ENCODE assay signal across 7 cellular contexts in genomic region chr12:58920102-58920955, GRCh38. TPM values are rescaled to one million over a fixed set of nuclear protein-coding genes. Genes with fewer than 3 reads are reported as not detected.
A peak's percentile ranks its signal among the peaks of the same experiment; 100 is the strongest.
DNase-seq lines count a peak whose midpoint lies in the region; ATAC-seq, FAIRE-seq and TF ChIP-seq lines count a peak whose summit lies in the region.

Gene LRIG3 (minus strand): TSS chr12:58920504. CDS start chr12:58920235, 269 bp downstream.

- TF ChIP-seq RAD21 in HepG2 (CRISPR knock-in tag; IDR thresholded peaks at IDR 0.05) = peak; percentile 31

- no peaks in the 10 kb centered on the region for H3K27me3 ChIP-seq in HepG2 (ENCODE audit: control insufficient read depth in 1 of 2, insufficient read depth in 2 of 2, low read length in 2 of 2)

- H4K20me1 ChIP-seq in HepG2 (ENCODE audit: insufficient read depth, low read length) = no peaks in the 10 kb centered on the region

- H3K27ac ChIP-seq in SK-N-MC (peak within 1 kb of the TSS; percentile 98), HepG2 (ENCODE audit: extremely low read length, insufficient read depth, low read length) (peak within 1 kb of the TSS; percentile 94)

- no peak within 1 kb of the TSS for H3K27ac Mint-ChIP-seq in stimulated activated naive CD8-positive, alpha-beta T cell treated with anti-CD3 and anti-CD28 coated beads, Interleukin-15, Interleukin-2, amounts not matched to agents 100 ng/mL and 50 ng/mL, for 24 hours

- no peaks in the 10 kb centered on the region for H3K9me3 Mint-ChIP-seq in stimulated activated naive CD8-positive, alpha-beta T cell treated with anti-CD3 and anti-CD28 coated beads, Interleukin-15, Interleukin-2, amounts not matched to agents 100 ng/mL and 50 ng/mL, for 24 hours

- H3K4me3 ChIP-seq in GM12875 (ENCODE audit: low read depth, low read length) (peak within 1 kb of the TSS; percentile 76), SK-N-MC (peak within 1 kb of the TSS; percentile 95), HepG2 (replicated peaks in 1 of 3; ENCODE audit: insufficient read depth in 1 of 3, low read depth in 2 of 3, low read length in 3 of 3) (peak within 1 kb of the TSS; percentile 80 to 95 (median 92))

- H3K9me3 ChIP-seq in SK-N-MC (ENCODE audit: low read depth, low read length) (no peaks in the 10 kb centered on the region), HepG2 (ENCODE audit: low read length) (no peaks in the 10 kb centered on the region)

- peak within 1 kb of the TSS; percentile 69 for H3K4me3 Mint-ChIP-seq in stimulated activated naive CD8-positive, alpha-beta T cell treated with anti-CD3 and anti-CD28 coated beads, Interleukin-15, Interleukin-2, amounts not matched to agents 100 ng/mL and 50 ng/mL, for 24 hours

- H3K27me3 Mint-ChIP-seq in stimulated activated naive CD8-positive, alpha-beta T cell treated with anti-CD3 and anti-CD28 coated beads, Interleukin-15, Interleukin-2, amounts not matched to agents 100 ng/mL and 50 ng/mL, for 24 hours = peaks cover 50% of the 10 kb centered on the region

- peak; percentile 80 for DNase-seq in HuH-7.5 (ENCODE audit: low spot score)
- no peak for DNase-seq in SK-N-MC (ENCODE audit: low read depth, low spot score)
- DNase-seq in ecto neural progenitor cell (ENCODE audit: low spot score) = peak; percentile 94
- peak; percentile 76 for DNase-seq in HepG2 (ENCODE audit: low spot score)

- TF ChIP-seq POLR2A in HepG2 (IDR thresholded peaks at IDR 0.05; ENCODE audit: insufficient read depth in 1 of 2, low read depth in 2 of 2, low read length in 2 of 2) = peak; percentile 60 to 62; a peak in 3 of 4 replicates

- H3K9ac ChIP-seq in SK-N-MC (ENCODE audit: insufficient read length) (peak within 1 kb of the TSS; percentile 90), HepG2 (ENCODE audit: insufficient read depth, low read depth, low read length) (peak within 1 kb of the TSS; percentile 80)

- H3K4me2 ChIP-seq in HepG2 (ENCODE audit: low read depth, low read length) = peak within 1 kb of the TSS; percentile 96

- H2AFZ ChIP-seq in HepG2 (ENCODE audit: low read length) = peak within 1 kb of the TSS; percentile 88

- no peak for FAIRE-seq in HepG2 (lab: Jason Lieb, UNC)

- 0% methylated on average over 23 of the region's 80 CpGs for WGBS in HepG2 (ENCODE audit: low lambda C conversion rate)

- intact Hi-C loops in HepG2 (cut with micrococcal nuclease; ENCODE audit: unreplicated experiment) = loop anchor here (2.0 to 10.0 kb wide), 3 partner anchors 103 to 236 kb away; no protein-coding TSS in a partner anchor

- H3K36me3 Mint-ChIP-seq in stimulated activated naive CD8-positive, alpha-beta T cell treated with anti-CD3 and anti-CD28 coated beads, Interleukin-15, Interleukin-2, amounts not matched to agents 100 ng/mL and 50 ng/mL, for 24 hours (ENCODE audit: low read depth) = no peaks in the 10 kb centered on the region

- TF ChIP-seq CTCF in GM12875 (IDR thresholded peaks at IDR 0.05; ENCODE audit: borderline replicate concordance, insufficient read depth, low read depth, low read length) = peak; percentile 38; the same call in 1 of the 2 replicates
- peak; percentile 31; the same call in 1 of the 2 replicates for TF ChIP-seq CTCF in HepG2 (CRISPR knock-in tag; IDR thresholded peaks at IDR 0.05)

- ATAC-seq in GM21825 (IDR thresholded peaks at IDR 0.05; ENCODE audit: unreplicated experiment) (peak; percentile 90), HepG2 (peak; percentile 92)

- no peak; a peak in 1 of 4 replicates for TF ChIP-seq EP300 in HepG2 (IDR thresholded peaks at IDR 0.05; ENCODE audit: low read depth in 2 of 2, low read length in 2 of 2)
- no peak for TF ChIP-seq EP300 in HepG2 (CRISPR knock-in tag; IDR thresholded peaks at IDR 0.05; ENCODE audit: borderline replicate concordance)

- CTCF ChIA-PET in HepG2 (lab: Yijun Ruan, JAX; ENCODE audit: low intra/inter-chr PET ratio, low total read pairs) = no interaction called here

- peaks cover 36% of the 10 kb centered on the region for H3K79me2 ChIP-seq in HepG2 (ENCODE audit: insufficient read depth, low read length)

- BruUV-seq in HepG2 (replicated peaks; lab: Mats Ljungman, UMichigan) = no TSS peak

- H3K36me3 ChIP-seq in SK-N-MC (ENCODE audit: insufficient read depth, low read length) (no peaks in the 10 kb centered on the region), HepG2 (replicated peaks in 1 of 2; ENCODE audit: control insufficient read depth in 1 of 2, insufficient read depth in 2 of 2, low read length in 2 of 2) (no peaks in the 10 kb centered on the region)

- peaks cover 6% of the 10 kb centered on the region for H3K4me1 Mint-ChIP-seq in stimulated activated naive CD8-positive, alpha-beta T cell treated with anti-CD3 and anti-CD28 coated beads, Interleukin-15, Interleukin-2, amounts not matched to agents 100 ng/mL and 50 ng/mL, for 24 hours (ENCODE audit: low read depth)

- in situ Hi-C loops in HepG2 (cut with HindIII; ENCODE audit: extremely low pct_ligation_motif_present, low pct_unique_long_range_greater_than_20kb) = no loop called here

- peaks cover 42% of the 10 kb centered on the region for H3K4me1 ChIP-seq in HepG2 (ENCODE audit: insufficient read depth, low read length)

- POLR2A ChIA-PET in HepG2 (lab: Yijun Ruan, JAX) = interaction anchor here (0.9 to 1.6 kb wide), 2 partner anchors 8 to 154 kb away, joined by 3 read pairs; no protein-coding TSS in a partner anchor

TF ChIP-seq in HepG2, 621 proteins besides CTCF, POLR2A, EP300 and RAD21 (continues in another document):
- 0 out of 2 replicates have a peak, but pooled peaks have one; percentile 64 for TF ChIP-seq ZNF607 (CRISPR knock-in tag; IDR thresholded peaks at IDR 0.05; ENCODE audit: borderline replicate concordance)
- peak; percentile 69; the same call in 1 of the 2 replicates for TF ChIP-seq YEATS2 (CRISPR knock-in tag; IDR thresholded peaks at IDR 0.05; ENCODE audit: borderline replicate concordance)
- peak; percentile 55 for TF ChIP-seq TAF1 (CRISPR knock-in tag; IDR thresholded peaks at IDR 0.05)
- peak; percentile 50; the same call in 1 of the 2 replicates for TF ChIP-seq ZNF768 (CRISPR knock-in tag; IDR thresholded peaks at IDR 0.05)
- TF ChIP-seq ARID2 (CRISPR knock-in tag; IDR thresholded peaks at IDR 0.05; ENCODE audit: borderline replicate concordance) = peak; percentile 69; the same call in 1 of the 2 replicates
- peak; percentile 75 for TF ChIP-seq MYC (CRISPR knock-in tag; IDR thresholded peaks at IDR 0.05; ENCODE audit: borderline replicate concordance)
- peak; percentile 31 for TF ChIP-seq ZNF317 (CRISPR knock-in tag; IDR thresholded peaks at IDR 0.05)
- 0 out of 2 replicates have a peak, but pooled peaks have one; percentile 18 for TF ChIP-seq ZNF350 (CRISPR knock-in tag; IDR thresholded peaks at IDR 0.05; ENCODE audit: borderline replicate concordance, low read depth)
- TF ChIP-seq ARNT2 (CRISPR knock-in tag; IDR thresholded peaks at IDR 0.05; ENCODE audit: low read depth) = peak; percentile 85
- peak; percentile 60 for TF ChIP-seq HOXA3 (CRISPR knock-in tag; IDR thresholded peaks at IDR 0.05)
- peak; percentile 52; the same call in 1 of the 2 replicates for TF ChIP-seq ZBTB7B (CRISPR knock-in tag; IDR thresholded peaks at IDR 0.05)
- TF ChIP-seq ARHGAP35 (CRISPR knock-in tag; IDR thresholded peaks at IDR 0.05; ENCODE audit: borderline replicate concordance) = peak; percentile 61; the same call in 1 of the 2 replicates
- no peak for TF ChIP-seq THYN1 (CRISPR knock-in tag; IDR thresholded peaks at IDR 0.05; ENCODE audit: borderline replicate concordance, low read depth)
- TF ChIP-seq TCF7 (IDR thresholded peaks at IDR 0.05; ENCODE audit: low read depth) = 0 out of 2 replicates have a peak, but pooled peaks have one; percentile 18
- TF ChIP-seq ZNF10 (CRISPR knock-in tag; IDR thresholded peaks at IDR 0.05; ENCODE audit: borderline replicate concordance, low read depth) = no peak
- peak; percentile 69; the same call in 1 of the 2 replicates for TF ChIP-seq ZNF879 (CRISPR knock-in tag; IDR thresholded peaks at IDR 0.05)
- TF ChIP-seq SNAPC5 (CRISPR knock-in tag; IDR thresholded peaks at IDR 0.05; ENCODE audit: borderline replicate concordance) = peak; percentile 73; the same call in 1 of the 2 replicates
- TF ChIP-seq BCL6 (CRISPR knock-in tag; IDR thresholded peaks at IDR 0.05) = peak; percentile 22; the same call in 1 of the 2 replicates

RNA-seq across cellular contexts. Expression of gene LRIG3, which starts in this region (rescaled TPM):
- 9.9 and 17.4 TPM in 2 replicates for total RNA-seq in HepG2 (2016; rRNA removed; fragmentation: Illumina TruSeq; extraction: Trizol)
- total RNA-seq in HepG2 (2016; cell fraction: cytosol; rRNA removed; fragmentation: Illumina TruSeq; extraction: Trizol; ENCODE audit: low read depth) = 2.5 and 3.0 TPM in 2 replicates
- 9.0 and 13.5 TPM in 2 replicates for total RNA-seq in HepG2 (2016; cell fraction: insoluble cytoplasmic fraction; rRNA removed; fragmentation: Illumina TruSeq; extraction: Trizol)
- 5.6 and 5.9 TPM in 2 replicates for total RNA-seq in HepG2 (2016; cell fraction: membrane; rRNA removed; fragmentation: Illumina TruSeq; extraction: Trizol)
- 29.0 and 31.5 TPM in 2 replicates for total RNA-seq in HepG2 (2016; cell fraction: nucleus; rRNA removed; fragmentation: Illumina TruSeq; extraction: Trizol)
- polyA plus RNA-seq in HepG2 (2011; rRNA removed) = 7.7 TPM in 2 replicates
- 5.6 and 6.5 TPM in 2 replicates for polyA plus RNA-seq in HepG2 (2011; cell fraction: cytosol; rRNA removed)
- 6.5 and 6.7 TPM in 2 replicates for polyA plus RNA-seq in HepG2 (2011; cell fraction: nucleus; rRNA removed)
- polyA plus RNA-seq in HepG2 (2012) = 7.2 and 7.6 TPM in 2 replicates
- 0.49 and 0.58 TPM in 2 replicates for polyA plus RNA-seq in HepG2 (2016; cell fraction: cytosol; fragmentation: Illumina TruSeq; extraction: Trizol; ENCODE audit: low read depth)
- polyA plus RNA-seq in HepG2 (2016; cell fraction: insoluble cytoplasmic fraction; fragmentation: Illumina TruSeq; extraction: Trizol; ENCODE audit: low read depth) = 4.9 and 6.3 TPM in 2 replicates
- polyA plus RNA-seq in HepG2 (2016; cell fraction: membrane; fragmentation: Illumina TruSeq; extraction: Trizol; ENCODE audit: low read depth) = 0.96 and 1.0 TPM in 2 replicates
- polyA plus RNA-seq in HepG2 (2016; cell fraction: nucleus; fragmentation: Illumina TruSeq; extraction: Trizol; ENCODE audit: insufficient read depth, low read depth) = 10.9 and 12.4 TPM in 2 replicates
- 16.2 and 25.7 TPM in 2 replicates for polyA minus RNA-seq in HepG2 (2011; rRNA and poly(A)+ RNA removed; ENCODE audit: low replicate concordance)
- polyA minus RNA-seq in HepG2 (2011; cell fraction: cytosol; rRNA and poly(A)+ RNA removed) = 6.6 and 7.4 TPM in 2 replicates
- polyA minus RNA-seq in HepG2 (2011; cell fraction: nucleus; rRNA and poly(A)+ RNA removed) = 51.0 and 58.3 TPM in 2 replicates
